22 cellular contexts compared by ENCODE assay signal in the genomic region with DNA sequence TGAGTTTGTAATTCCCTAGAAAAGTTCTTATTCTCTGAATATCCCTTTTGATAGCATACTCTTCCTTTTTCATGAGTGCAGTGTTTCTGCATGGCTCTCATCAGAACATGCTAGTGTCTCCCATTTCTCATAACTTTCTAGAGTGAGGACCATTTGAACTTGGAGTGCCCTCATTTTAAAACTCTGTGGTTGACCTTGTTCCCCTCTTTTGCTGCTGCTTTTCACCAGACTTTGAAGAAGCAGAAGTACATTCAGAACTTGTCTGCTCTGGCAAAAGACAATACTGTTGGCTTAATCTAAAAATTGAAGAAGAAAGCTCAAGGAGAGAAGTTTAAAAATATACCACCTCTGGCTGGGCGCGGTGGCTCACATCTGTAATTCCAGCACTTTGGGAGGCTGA.
"Had no signal": no experiment of that assay in that cellular context is flagged by ENCODE, and none has a peak within 500 bp of the region (broad histone marks: within the 10 kb centered on the region; RNA-seq: fewer than 3 reads in every experiment).

No MANE protein-coding gene starts in this region.

- DNase-seq: activated CD4-positive, alpha-beta T cell treated with anti-CD3 and anti-CD28 coated beads for 48 hours; activated CD4-positive, alpha-beta T cell treated with anti-CD3 and anti-CD28 coated beads, Interleukin-2, amount 50 U/mL, for 48 hours; activated CD8-positive, alpha-beta memory T cell treated with anti-CD3 and anti-CD28 coated beads for 24 hours; activated effector memory CD4-positive, alpha-beta T cell treated with Interleukin-2 at 50 U/mL for 16 hours; activated naive CD4-positive, alpha-beta T cell treated with Interleukin-2 at 50 U/mL for 16 hours; anterior cingulate cortex; dermis blood vessel endothelial cell; effector CD4-positive, alpha-beta T cell; foreskin keratinocyte; heart left ventricle; hypothalamus; kidney glomerular epithelial cell; left lung; lower lobe of right lung; mesenchymal stem cell; nephron progenitor cell; right lobe of liver; stimulated activated CD4-positive, alpha-beta T cell treated with anti-CD3 and anti-CD28 coated beads, Interleukin-2, amount 100 ng/mL, for 48 hours; stimulated activated naive CD8-positive, alpha-beta T cell treated with anti-CD3 and anti-CD28 coated beads, Interleukin-15, Interleukin-2, amounts not matched to agents 100 U/mL and 50 U/mL, for 24 hours; T-helper 2 cell; testis; transverse colon had no signal
